In genomic region chr20:40966103-40966502, GRCh38 we compare ENCODE assay signal across 9 cellular contexts.
DNase-seq lines count a peak whose midpoint lies in the region; ATAC-seq and TF ChIP-seq lines count a peak whose summit lies in the region.
"Had no signal": no experiment of that assay in that cellular context is flagged by ENCODE, and none has a peak within 500 bp of the region (broad histone marks: within the 10 kb centered on the region; RNA-seq: fewer than 3 reads in every experiment).

No MANE protein-coding gene starts in this region.

- peaks cover 14% of the 10 kb centered on the region for H3K4me1 Mint-ChIP-seq in activated B cell treated with CpG ODN at 0.5 μM for 24 hours
- H3K4me1 Mint-ChIP-seq in naive B cell, result peaks cover 7 to 22% (median 10%) of the 10 kb centered on the region in 3 donors

- H3K9me3 Mint-ChIP-seq in activated B cell treated with CpG ODN at 0.5 μM for 24 hours (no peaks in the 10 kb centered on the region), naive B cell (no peaks in the 10 kb centered on the region)

- DNase-seq in GM12864 (ENCODE audit: low read depth) (no peak), HFF-Myc (ENCODE audit: extremely low read depth, low read depth) (no peak), activated B cell treated with CpG ODN at 0.5 μM for 24 hours (no peak), naive B cell (peak; percentile 53), nucleus accumbens (lab: John Stamatoyannopoulos, UW) (no peak)
- DNase-seq: activated T-cell treated with anti-CD3 and anti-CD28 coated beads, Interleukin-2, amount 50 U/mL, for 48 hours; effector CD4-positive, alpha-beta T cell had no signal

- ATAC-seq in activated B cell treated with CpG ODN at 0.5 μM for 24 hours (ENCODE audit: low read depth) (peak; percentile 77), naive B cell (ENCODE audit: low read depth in 2 of 2) (peak; percentile 53 to 70), GM21381 (IDR thresholded peaks at IDR 0.05; ENCODE audit: unreplicated experiment) (no peak), HG03439 (IDR thresholded peaks at IDR 0.05; ENCODE audit: unreplicated experiment) (no peak)

- TF ChIP-seq CTCF in GM12864 (IDR thresholded peaks at IDR 0.05; ENCODE audit: low read depth, low read length, missing control alignments) (peak; percentile 76), HFF-Myc (IDR thresholded peaks at IDR 0.05; ENCODE audit: low read depth, low read length, missing control alignments) (peak; percentile 28), activated B cell treated with CpG ODN at 0.5 μM for 24 hours (IDR thresholded peaks at IDR 0.05) (no peak)

- intact Hi-C loops in activated B cell treated with CpG ODN at 0.5 μM for 24 hours (cut with micrococcal nuclease), result no loop called here

- no peak overlapping the region for H3K4me3 Mint-ChIP-seq in activated B cell treated with CpG ODN at 0.5 μM for 24 hours
- H3K4me3 Mint-ChIP-seq in naive B cell, result no peak overlapping the region

- H3K27me3 Mint-ChIP-seq in activated B cell treated with CpG ODN at 0.5 μM for 24 hours (peaks cover 2% of the 10 kb centered on the region), naive B cell (peaks cover 0 to 11% (median 4%) of the 10 kb centered on the region in 3 donors)

- CTCF ChIA-PET in activated B cell treated with CpG ODN at 0.5 μM for 24 hours (lab: Charles Lee), result interaction anchor here (0.7 to 1.4 kb wide), 9 partner anchors 25 to 236 kb away, joined by 3 to 12 read pairs (median 4); no protein-coding TSS in a partner anchor

- H3K4me3 ChIP-seq in GM12864 (ENCODE audit: low read depth, low read length) (no peak overlapping the region), HFF-Myc (replicated peaks; ENCODE audit: low read depth, low read length) (no peak overlapping the region)

- H3K36me3 Mint-ChIP-seq in activated B cell treated with CpG ODN at 0.5 μM for 24 hours (ENCODE audit: low read depth), result no peaks in the 10 kb centered on the region
- no peaks in the 10 kb centered on the region for H3K36me3 Mint-ChIP-seq in naive B cell

- H3K27ac Mint-ChIP-seq in activated B cell treated with CpG ODN at 0.5 μM for 24 hours (no peak overlapping the region), naive B cell (peak overlapping the region in 1 of 6 donors; percentile 22)

- POLR2A ChIA-PET in activated B cell treated with CpG ODN at 0.5 μM for 24 hours (lab: Charles Lee), result no interaction called here

Comparison
In these comparisons a context has a peak if more than half of its experiments do, and no peak if none do; other contexts are left out.
1. ATAC-seq: peak in activated B cell treated with CpG ODN at 0.5 μM for 24 hours (single experiment) and naive B cell (2 of 2); none in GM21381 (single experiment) and HG03439 (single experiment).